In the genomic region with DNA sequence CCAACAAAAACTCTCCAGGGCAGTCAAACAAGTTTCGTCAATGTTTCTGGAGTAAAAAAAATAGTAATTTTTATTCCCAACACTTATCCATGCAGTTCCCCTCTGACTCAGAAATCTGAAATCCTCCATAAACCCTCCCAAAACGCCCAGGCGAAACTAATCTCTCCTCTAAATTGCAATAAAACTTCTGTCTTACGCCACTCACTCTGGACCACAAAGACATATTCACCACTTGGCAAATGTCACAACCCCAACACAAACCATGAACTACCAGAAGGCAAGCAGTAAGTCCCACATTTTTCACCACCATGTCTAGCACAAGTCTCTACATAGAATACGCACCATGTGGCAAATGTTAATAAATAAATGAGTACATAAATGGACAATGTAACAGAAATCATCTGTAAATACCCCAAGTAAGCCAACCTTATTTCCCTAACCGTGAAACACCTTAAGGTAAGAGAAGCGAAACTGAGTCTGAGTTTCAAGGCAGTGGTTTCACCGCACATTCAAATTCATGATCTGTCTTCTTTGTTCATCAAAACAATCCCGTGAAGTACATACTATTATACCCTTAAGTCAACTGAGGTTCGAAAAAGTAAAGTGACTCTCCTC, we compare ENCODE assay signal across 8 cellular contexts. TPM values are rescaled to one million over a fixed set of nuclear protein-coding genes. Genes with fewer than 3 reads are reported as not detected.
DNase-seq lines count a peak whose midpoint lies in the region; ATAC-seq and TF ChIP-seq lines count a peak whose summit lies in the region.

No MANE protein-coding gene starts in this region.

- H3K4me1 Mint-ChIP-seq in activated T-cell treated with anti-CD3 and anti-CD28 coated beads, Interleukin-2, amount 50 U/mL, for 24 hours (ENCODE audit: low read depth): peaks cover 33% of the 10 kb centered on the region

- no peaks in the 10 kb centered on the region for H3K9me3 Mint-ChIP-seq in activated T-cell treated with anti-CD3 and anti-CD28 coated beads, Interleukin-2, amount 50 U/mL, for 24 hours

- H3K27me3 ChIP-seq in OCI-LY1 (ENCODE audit: insufficient read depth, low read length): no peaks in the 10 kb centered on the region
- no peaks in the 10 kb centered on the region for H3K27me3 ChIP-seq in upper lobe of right lung
- H3K27me3 ChIP-seq in transverse colon: no peaks in the 10 kb centered on the region
- no peaks in the 10 kb centered on the region for H3K27me3 ChIP-seq in tibial artery

- 71 to 86% methylated on average over 10 of the region's 10 CpGs for WGBS in transverse colon (ENCODE audit: low coverage in 1 of 2), 2 donors

- peak overlapping the region; percentile 92 for H3K4me2 ChIP-seq in OCI-LY1 (ENCODE audit: low read length)

- H4K20me1 ChIP-seq in OCI-LY1 (ENCODE audit: insufficient read depth, low read length): no peaks in the 10 kb centered on the region

- H3K27ac ChIP-seq in OCI-LY1 (ENCODE audit: low read depth, low read length, poor library complexity, severe bottlenecking) (peak overlapping the region; percentile 61), upper lobe of right lung (no peak overlapping the region), transverse colon (peak overlapping the region in 2 of 4 donors; percentile 88 to 96), tibial artery (no peak overlapping the region)

- H3K79me2 ChIP-seq in OCI-LY1 (ENCODE audit: insufficient read depth, low read length): peaks cover 29% of the 10 kb centered on the region

- H3K27ac Mint-ChIP-seq in activated T-cell treated with anti-CD3 and anti-CD28 coated beads, Interleukin-2, amount 50 U/mL, for 24 hours: no peak overlapping the region

- no peaks in the 10 kb centered on the region for H3F3A ChIP-seq in OCI-LY1 (ENCODE audit: insufficient read depth, low read length)

- in situ Hi-C loops in transverse colon (cut with MboI; ENCODE audit: low pct_ligation_motif_present in 1 of 4, low pct_unique_long_range_greater_than_20kb in 1 of 4, low sequenced_read_pairs in 3 of 4): no loop called here

- DNase-seq in activated T-cell treated with anti-CD3 and anti-CD28 coated beads, Interleukin-2, amount 50 U/mL, for 24 hours: no peak
- no peak for DNase-seq in activated T-cell treated with anti-CD3 and anti-CD28 coated beads, Interleukin-2, amount 50 U/mL, for 48 hours
- DNase-seq in fibroblast of peridontal ligament (ENCODE audit: extremely low read depth) (peak; percentile 39), upper lobe of right lung (no peak), transverse colon (no peak), tibial artery (no peak)

- peak overlapping the region; percentile 91 for H3K4me3 Mint-ChIP-seq in activated T-cell treated with anti-CD3 and anti-CD28 coated beads, Interleukin-2, amount 50 U/mL, for 24 hours

- H3K9ac ChIP-seq in OCI-LY1 (ENCODE audit: low read length): peak overlapping the region; percentile 73

- H3K9me3 ChIP-seq in OCI-LY1 (ENCODE audit: low read length) (no peaks in the 10 kb centered on the region), upper lobe of right lung (no peaks in the 10 kb centered on the region), transverse colon (no peaks in the 10 kb centered on the region), tibial artery (no peaks in the 10 kb centered on the region)

- H2AFZ ChIP-seq in OCI-LY1 (ENCODE audit: low read length): no peak overlapping the region

- no peak for TF ChIP-seq POLR2A in transverse colon (IDR thresholded peaks at IDR 0.05)

- TF ChIP-seq EP300 in transverse colon (IDR thresholded peaks at IDR 0.05; ENCODE audit: low read depth): no peak

- H3K4me3 ChIP-seq in OCI-LY1 (ENCODE audit: low read depth, low read length, poor library complexity, severe bottlenecking) (peak overlapping the region; percentile 94), upper lobe of right lung (peak overlapping the region; percentile 99), transverse colon (peak overlapping the region in 1 of 4 donors; percentile 95), tibial artery (peak overlapping the region in 1 of 2 donors; percentile 89)

- intact Hi-C loops in upper lobe of right lung (cut with DNase I) (no loop called here), transverse colon (cut with DNase I; ENCODE audit: low total_unique reads) (no loop called here), tibial artery (cut with DNase I; ENCODE audit: low total_unique reads) (no loop called here)

- TF ChIP-seq CTCF in OCI-LY1 (IDR thresholded peaks at IDR 0.05; ENCODE audit: low read length) (no peak), upper lobe of right lung (IDR thresholded peaks at IDR 0.05) (no peak), transverse colon (IDR thresholded peaks at IDR 0.05) (no peak), tibial artery (IDR thresholded peaks at IDR 0.05) (no peak)

- peaks cover 46% of the 10 kb centered on the region for H3K4me1 ChIP-seq in OCI-LY1 (ENCODE audit: insufficient read depth, low read length, severe bottlenecking)
- H3K4me1 ChIP-seq in upper lobe of right lung: no peaks in the 10 kb centered on the region
- peaks cover 0 to 19% (median 15%) of the 10 kb centered on the region in 4 donors for H3K4me1 ChIP-seq in transverse colon
- peaks cover 0 to 26% (median 9%) of the 10 kb centered on the region in 4 donors for H3K4me1 ChIP-seq in tibial artery

- ATAC-seq in HG02678 (IDR thresholded peaks at IDR 0.05; ENCODE audit: unreplicated experiment): peak; percentile 29
- ATAC-seq in upper lobe of right lung: no peak

- no peaks in the 10 kb centered on the region for H3K36me3 ChIP-seq in OCI-LY1 (ENCODE audit: insufficient read depth, low read length)
- H3K36me3 ChIP-seq in upper lobe of right lung: no peaks in the 10 kb centered on the region
- no peaks in the 10 kb centered on the region for H3K36me3 ChIP-seq in transverse colon
- no peaks in the 10 kb centered on the region for H3K36me3 ChIP-seq in tibial artery

- no peaks in the 10 kb centered on the region for H3K27me3 Mint-ChIP-seq in activated T-cell treated with anti-CD3 and anti-CD28 coated beads, Interleukin-2, amount 50 U/mL, for 24 hours

- no peaks in the 10 kb centered on the region for H3K9me2 ChIP-seq in OCI-LY1 (ENCODE audit: low read depth, low read length)

- H3K36me3 Mint-ChIP-seq in activated T-cell treated with anti-CD3 and anti-CD28 coated beads, Interleukin-2, amount 50 U/mL, for 24 hours (ENCODE audit: low read depth): peaks cover 11% of the 10 kb centered on the region

RNA-seq across cellular contexts. Expression of a gene that starts 1.6 kb away (rescaled TPM):
- 70.8 TPM for total RNA-seq in upper lobe of right lung
- 10 to 100 TPM in 3 of 4 donors, 1 to 10 TPM in 1; 7.5 to 23.3 (median 16.8) TPM for total RNA-seq in transverse colon
